In genomic region chr10:78479467-78479866, GRCh38 we compare ENCODE assay signal across 30 cellular contexts.
"Had no signal": no experiment of that assay in that cellular context is flagged by ENCODE, and none has a peak within 500 bp of the region (broad histone marks: within the 10 kb centered on the region; RNA-seq: fewer than 3 reads in every experiment).

No MANE protein-coding gene starts in this region.

- DNase-seq: activated B cell treated with CpG ODN at 0.5 μM for 24 hours; activated CD4-positive, alpha-beta memory T cell treated with anti-CD3 and anti-CD28 coated beads for 36 hours; activated CD4-positive, alpha-beta T cell treated with anti-CD3 and anti-CD28 coated beads for 4 hours; activated CD4-positive, alpha-beta T cell treated with anti-CD3 and anti-CD28 coated beads, Interleukin-2, amount 50 U/mL, for 1 hour; activated CD4-positive, alpha-beta T cell treated with anti-CD3 and anti-CD28 coated beads, Interleukin-2, amount 50 U/mL, for 4 hours; activated CD4-positive, CD25-positive, alpha-beta regulatory T cell treated with anti-CD3 and anti-CD28 coated beads, Interleukin-2, amount 50 U/mL, for 72 hours; activated CD8-positive, alpha-beta memory T cell treated with anti-CD3 and anti-CD28 coated beads, Interleukin-2, amount 50 U/mL, for 4 hours; activated CD8-positive, alpha-beta T cell treated with anti-CD3 and anti-CD28 coated beads for 36 hours; activated effector memory CD4-positive, alpha-beta T cell treated with anti-CD3 and anti-CD28 coated beads, Interleukin-2, amount 50 U/mL, for 16 hours; activated gamma-delta T cell treated with Interleukin-2 at 50 U/mL for 16 hours; activated naive CD4-positive, alpha-beta T cell; activated naive CD4-positive, alpha-beta T cell treated with anti-CD3 and anti-CD28 coated beads for 36 hours; activated naive CD4-positive, alpha-beta T cell treated with anti-CD3 and anti-CD28 coated beads, Interleukin-2, amount 50 U/mL, for 16 hours; activated naive CD8-positive, alpha-beta T cell treated with anti-CD3 and anti-CD28 coated beads for 36 hours; activated T-cell treated with anti-CD3 and anti-CD28 coated beads for 4 hours; activated T-cell treated with anti-CD3 and anti-CD28 coated beads, Interleukin-2, amount 50 U/mL, for 1 hour; activated T-cell treated with anti-CD3 and anti-CD28 coated beads, Interleukin-2, amount 50 U/mL, for 4 hours; activated T-cell treated with anti-CD3 and anti-CD28 coated beads, Interleukin-2, amount 50 U/mL, for 72 hours; adrenal gland; amniotic stem cell; aorta; body of pancreas; brain microvascular endothelial cell; central memory CD4-positive, alpha-beta T cell; T-helper 1 cell; T-helper 2 cell; T-helper 9 cell had no signal

- H3K36me3 ChIP-seq: adrenal gland, brain microvascular endothelial cell, breast epithelium had no signal

- H3K9me3 ChIP-seq: adrenal gland, body of pancreas, breast epithelium had no signal

- ATAC-seq: activated CD8-positive, alpha-beta T cell treated with anti-CD3 and anti-CD28 coated beads for 36 hours; activated naive CD4-positive, alpha-beta T cell treated with anti-CD3 and anti-CD28 coated beads, Interleukin-2, amount 50 U/mL, for 72 hours; activated T-cell treated with anti-CD3 and anti-CD28 coated beads, Interleukin-2, amount 50 U/mL, for 4 hours; activated T-cell treated with anti-CD3 and anti-CD28 coated beads, Interleukin-2, amount 50 U/mL, for 72 hours; activated T-helper 17 cell treated with anti-CD3 and anti-CD28 coated beads, Interleukin-2, amount 50 U/mL, for 72 hours; body of pancreas had no signal

- H3K27ac ChIP-seq: adrenal gland, body of pancreas, brain microvascular endothelial cell, breast epithelium had no signal

- H3K4me3 ChIP-seq: adrenal gland, body of pancreas, breast epithelium had no signal

- H3K4me1 ChIP-seq: adrenal gland, body of pancreas, breast epithelium had no signal

- H3K27me3 ChIP-seq: adrenal gland, body of pancreas, breast epithelium had no signal
